11 cellular contexts compared by ENCODE assay signal in the genomic region with DNA sequence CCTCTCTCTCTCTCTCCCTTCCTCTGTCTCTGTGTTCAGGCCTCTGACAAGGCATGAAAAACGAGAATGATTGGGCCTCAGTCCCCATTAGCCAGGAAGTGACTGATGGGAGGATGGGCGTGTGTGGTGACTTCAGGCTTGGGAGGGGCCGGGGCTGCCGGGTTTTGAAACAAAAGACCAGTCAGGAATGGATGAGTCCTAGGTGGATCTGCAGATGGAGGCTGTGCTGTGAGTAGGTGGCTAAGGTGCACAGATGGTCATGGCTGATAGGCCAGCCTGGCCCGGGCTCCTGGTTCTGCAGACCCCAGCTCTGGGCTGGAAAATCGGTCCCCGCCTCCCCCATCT.
A peak's percentile ranks its signal among the peaks of the same experiment; 100 is the strongest.
DNase-seq lines count a peak whose midpoint lies in the region; ATAC-seq and TF ChIP-seq lines count a peak whose summit lies in the region.
"Had no signal": no experiment of that assay in that cellular context is flagged by ENCODE, and none has a peak within 500 bp of the region (broad histone marks: within the 10 kb centered on the region; RNA-seq: fewer than 3 reads in every experiment).

No MANE protein-coding gene starts in this region.

- 40 to 52% methylated on average over 7 of the region's 7 CpGs for WGBS in testis, 2 donors

- H3K4me1 ChIP-seq in right atrium auricular region (peaks cover 0 to 9% of the 10 kb centered on the region in 2 donors), OCI-LY3 (ENCODE audit: low read length) (peaks cover 5% of the 10 kb centered on the region; the same call in 1 of the 2 replicates), fibroblast of lung (ENCODE audit: control insufficient read depth, extremely low read depth, insufficient read depth, low read length) (no peaks in the 10 kb centered on the region), uterus (no peaks in the 10 kb centered on the region), testis (no peaks in the 10 kb centered on the region)

- H3K9me3 ChIP-seq in right atrium auricular region (no peaks in the 10 kb centered on the region), OCI-LY3 (ENCODE audit: insufficient read depth, low read length) (no peaks in the 10 kb centered on the region), fibroblast of lung (ENCODE audit: control insufficient read depth, insufficient read depth, low read depth, low read length) (no peaks in the 10 kb centered on the region), uterus (no peaks in the 10 kb centered on the region), testis (no peaks in the 10 kb centered on the region)

- H3K27me3 ChIP-seq in right atrium auricular region = no peaks in the 10 kb centered on the region
- peaks cover 19% of the 10 kb centered on the region for H3K27me3 ChIP-seq in OCI-LY3 (ENCODE audit: low read depth, low read length)
- no peaks in the 10 kb centered on the region for H3K27me3 ChIP-seq in fibroblast of lung (ENCODE audit: control insufficient read depth, insufficient read depth, low read length)
- H3K27me3 ChIP-seq in uterus = no peaks in the 10 kb centered on the region
- no peaks in the 10 kb centered on the region for H3K27me3 ChIP-seq in testis

- TF ChIP-seq CTCF in right atrium auricular region (IDR thresholded peaks at IDR 0.05) (no peak), OCI-LY3 (IDR thresholded peaks at IDR 0.05; ENCODE audit: low read depth, low read length) (no peak), fibroblast of lung (conservative IDR thresholded peaks at IDR 0.05 in 1 of 2, IDR thresholded peaks at IDR 0.05 in 1 of 2; ENCODE audit: low read depth in 1 of 2, low read length in 2 of 2) (no peak), uterus (IDR thresholded peaks at IDR 0.05) (no peak), testis (IDR thresholded peaks at IDR 0.05) (no peak)

- ATAC-seq in left cardiac atrium = peak in 1 of 2 donors; percentile 51

- no peak overlapping the region for H3K4me3 ChIP-seq in right atrium auricular region
- no peak overlapping the region for H3K4me3 ChIP-seq in OCI-LY3 (ENCODE audit: low read length)
- peak overlapping the region in 1 of 4 experiments; percentile 44 for H3K4me3 ChIP-seq in fibroblast of lung (replicated peaks in 1 of 4; ENCODE audit: control extremely low read depth in 1 of 4, insufficient read depth in 1 of 4, low read depth in 3 of 4, low read length in 4 of 4)
- H3K4me3 ChIP-seq in uterus = no peak overlapping the region
- no peak overlapping the region for H3K4me3 ChIP-seq in testis

- no peaks in the 10 kb centered on the region for H3K36me3 ChIP-seq in right atrium auricular region
- no peaks in the 10 kb centered on the region for H3K36me3 ChIP-seq in OCI-LY3 (replicated peaks; ENCODE audit: low read depth, low read length)
- H3K36me3 ChIP-seq in fibroblast of lung (ENCODE audit: control insufficient read depth, insufficient read depth, low read length) = no peaks in the 10 kb centered on the region
- H3K36me3 ChIP-seq in uterus = no peaks in the 10 kb centered on the region
- no peaks in the 10 kb centered on the region for H3K36me3 ChIP-seq in testis (ENCODE audit: low read depth, missing control alignments)

- H3K4me2 ChIP-seq in OCI-LY3 (ENCODE audit: low read length) = peak overlapping the region; percentile 25
- H3K4me2 ChIP-seq in fibroblast of lung (ENCODE audit: extremely low read depth, insufficient read depth, low read length) = no peak overlapping the region

- H3K79me2 ChIP-seq in OCI-LY3 (ENCODE audit: low read length) = no peaks in the 10 kb centered on the region
- H3K79me2 ChIP-seq in fibroblast of lung (ENCODE audit: control insufficient read depth, insufficient read depth, low read length) = no peaks in the 10 kb centered on the region

- H2AFZ ChIP-seq in OCI-LY3 (ENCODE audit: low read depth, low read length) (peak overlapping the region; percentile 51; the same call in 1 of the 2 replicates), fibroblast of lung (ENCODE audit: low read length) (peak overlapping the region; percentile 13)

- DNase-seq in left cardiac atrium = peak; percentile 30
- no peak for DNase-seq in right atrium auricular region (ENCODE audit: low spot score)
- DNase-seq in fibroblast of lung (ENCODE audit: low read depth in 2 of 2) = peak; percentile 12 to 72
- DNase-seq in HuH-7 (ENCODE audit: low spot score) = no peak
- DNase-seq in uterus = no peak
- no peak for DNase-seq in HK-2 (ENCODE audit: unreplicated experiment)
- no peak for DNase-seq in testis
- DNase-seq: activated CD4-positive, alpha-beta T cell treated with anti-CD3 and anti-CD28 coated beads, Interleukin-2, amount 10 ng/mL, durations not matched to agents 7 days and 5 days had no signal

- intact Hi-C loops in left cardiac atrium (cut with DNase I) = loop anchor here in 1 of 2 donors (5.0 kb wide), 1 partner anchor 420 kb away; no protein-coding TSS in a partner anchor
- intact Hi-C loops in uterus (cut with DNase I; ENCODE audit: low total_unique reads) = no loop called here
- intact Hi-C loops in testis (cut with DNase I; ENCODE audit: low total_unique reads) = no loop called here

- H3K9ac ChIP-seq in OCI-LY3 (ENCODE audit: low read length) (no peak overlapping the region), fibroblast of lung (ENCODE audit: insufficient read depth, low read length) (no peak overlapping the region)

- H3K27ac ChIP-seq in right atrium auricular region (no peak overlapping the region), OCI-LY3 (ENCODE audit: low read length) (no peak overlapping the region), fibroblast of lung (ENCODE audit: insufficient read depth, low read length) (no peak overlapping the region), uterus (no peak overlapping the region), testis (no peak overlapping the region)
- H3K27ac ChIP-seq: HL-60, SK-N-MC had no signal

- H4K20me1 ChIP-seq in OCI-LY3 (ENCODE audit: insufficient read depth, low read length) = no peaks in the 10 kb centered on the region
- H4K20me1 ChIP-seq in fibroblast of lung (ENCODE audit: control insufficient read depth, extremely low read depth, insufficient read depth, low read length) = no peaks in the 10 kb centered on the region

- TF ChIP-seq POLR2A in uterus (IDR thresholded peaks at IDR 0.05) = no peak
- no peak for TF ChIP-seq POLR2A in testis (IDR thresholded peaks at IDR 0.05)

Comparison
In these comparisons a context has a peak if more than half of its experiments do, and no peak if none do; other contexts are left out.
1. DNase-seq: peak in left cardiac atrium (single experiment) and fibroblast of lung (2 of 2); none in right atrium auricular region (single experiment), HuH-7 (single experiment), uterus (0 of 2), HK-2 (single experiment) and testis (single experiment).